ENCODE assay signal across 17 cellular contexts in the genomic region with DNA sequence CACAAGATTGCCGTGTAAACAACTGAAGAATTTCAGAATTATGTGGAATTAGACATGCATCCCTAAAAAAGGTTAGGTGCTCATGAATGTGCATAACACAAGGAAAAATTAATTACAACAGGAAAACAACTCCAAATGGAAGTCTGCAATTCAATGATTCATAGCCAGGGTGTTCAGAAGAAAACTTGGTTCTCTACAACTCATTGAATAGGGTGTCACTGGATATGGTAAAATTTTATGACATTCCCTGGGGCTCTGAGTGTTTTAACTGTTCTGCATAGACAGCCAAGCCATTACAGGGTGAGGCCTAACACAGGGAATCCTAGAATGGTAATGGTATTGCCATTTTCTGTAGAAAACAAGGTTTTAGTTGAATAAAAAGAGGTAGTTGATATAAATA.
"Had no signal": no experiment of that assay in that cellular context is flagged by ENCODE, and none has a peak within 500 bp of the region (broad histone marks: within the 10 kb centered on the region; RNA-seq: fewer than 3 reads in every experiment).

No MANE protein-coding gene starts in this region.

- H3K4me3 ChIP-seq: dorsolateral prefrontal cortex, lung, transverse colon had no signal

- H3K9me3 ChIP-seq: transverse colon had no signal

- H3K27ac Mint-ChIP-seq: activated B cell treated with CpG ODN at 0.5 μM for 24 hours; stimulated activated memory B cell treated with anti-CD40 and anti-IgM and Interleukin-4, amounts not matched to agents 10 μg/mL and 1 μg/mL and 100 μg/mL, for 72 hours had no signal

- H3K4me3 Mint-ChIP-seq: activated B cell treated with CpG ODN at 0.5 μM for 24 hours; stimulated activated memory B cell treated with anti-CD40 and anti-IgM and Interleukin-4, amounts not matched to agents 10 μg/mL and 1 μg/mL and 100 μg/mL, for 72 hours had no signal

- H3K36me3 Mint-ChIP-seq: activated naive CD8-positive, alpha-beta T cell treated with anti-CD3 and anti-CD28 coated beads, Interleukin-2, amount 10 ng/mL, durations not matched to agents 7 days and 5 days; naive thymus-derived CD4-positive, alpha-beta T cell; stimulated activated memory B cell treated with anti-CD40 and anti-IgM and Interleukin-4, amounts not matched to agents 10 μg/mL and 1 μg/mL and 100 μg/mL, for 72 hours had no signal

- DNase-seq: activated B cell treated with CpG ODN at 0.5 μM for 24 hours; activated CD4-positive, alpha-beta T cell treated with anti-CD3 and anti-CD28 coated beads, Interleukin-2, amount 50 U/mL, for 4 hours; activated naive CD8-positive, alpha-beta T cell treated with anti-CD3 and anti-CD28 coated beads, Interleukin-2, amount 10 ng/mL, durations not matched to agents 7 days and 5 days; activated T-cell treated with anti-CD3 and anti-CD28 coated beads, Interleukin-2, amount 50 U/mL, for 48 hours; anterior cingulate cortex; dorsolateral prefrontal cortex; foreskin keratinocyte; head of caudate nucleus; left colon; naive thymus-derived CD4-positive, alpha-beta T cell; posterior cingulate gyrus; right cardiac atrium; stimulated activated CD4-positive, alpha-beta T cell treated with anti-CD3 and anti-CD28 coated beads, Interleukin-1b, Interleukin-23, amount 100 ng/mL, for 48 hours; transverse colon had no signal

- H3K9me3 Mint-ChIP-seq: activated B cell treated with CpG ODN at 0.5 μM for 24 hours; activated naive CD8-positive, alpha-beta T cell treated with anti-CD3 and anti-CD28 coated beads, Interleukin-2, amount 10 ng/mL, durations not matched to agents 7 days and 5 days; naive thymus-derived CD4-positive, alpha-beta T cell; stimulated activated memory B cell treated with anti-CD40 and anti-IgM and Interleukin-4, amounts not matched to agents 10 μg/mL and 1 μg/mL and 100 μg/mL, for 72 hours had no signal

- ATAC-seq: esophagus mucosa; foreskin keratinocyte; left colon; naive thymus-derived CD4-positive, alpha-beta T cell; right cardiac atrium; stimulated activated memory B cell treated with anti-CD40 and anti-IgM and Interleukin-4, amounts not matched to agents 10 μg/mL and 1 μg/mL and 100 μg/mL, for 72 hours had no signal

- H3K36me3 ChIP-seq: transverse colon had no signal

- H3K27ac ChIP-seq: dorsolateral prefrontal cortex, transverse colon had no signal

- H3K27me3 ChIP-seq: dorsolateral prefrontal cortex, foreskin keratinocyte, transverse colon had no signal
